Comparison of ENCODE assay signal across 9 cellular contexts in the genomic region with DNA sequence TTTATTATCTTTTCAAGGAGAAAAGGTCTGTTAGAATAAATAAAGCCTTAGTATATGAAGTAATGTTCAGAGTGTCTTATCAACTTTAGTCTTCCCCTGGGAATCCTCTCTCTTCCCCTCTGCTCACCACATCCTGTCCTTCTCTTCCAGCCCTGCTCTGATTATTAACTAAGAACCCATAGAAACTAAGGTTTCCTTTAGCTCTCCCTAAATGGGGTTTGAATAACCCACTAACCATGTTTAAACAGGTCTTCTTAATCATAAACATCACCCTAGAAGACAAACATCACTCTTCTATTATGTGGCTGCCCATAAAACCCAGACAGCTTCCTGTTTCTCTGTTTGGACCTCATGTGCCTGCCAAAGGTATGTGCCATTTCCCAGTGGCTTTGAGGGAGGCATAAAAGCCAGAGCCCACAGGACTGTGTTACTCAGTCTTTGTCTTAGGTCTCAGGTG. TPM values are rescaled to one million over a fixed set of nuclear protein-coding genes. Genes with fewer than 3 reads are reported as not detected.
DNase-seq lines count a peak whose midpoint lies in the region; ATAC-seq lines count a peak whose summit lies in the region.
"Had no signal": no experiment of that assay in that cellular context is flagged by ENCODE, and none has a peak within 500 bp of the region (broad histone marks: within the 10 kb centered on the region; RNA-seq: fewer than 3 reads in every experiment).

No MANE protein-coding gene starts in this region.

- no peak for ATAC-seq in GM19324 (IDR thresholded peaks at IDR 0.05; ENCODE audit: low FRiP score, unreplicated experiment)

- DNase-seq in DMS153 (lab: John Stamatoyannopoulos, UW) (peak; percentile 97), H4 (ENCODE audit: low spot score) (peak; percentile 80), NCI-H748 treated with DMSO at 0.1 percent for 48 hours (lab: John Stamatoyannopoulos, UW) (peak; percentile 78), hepatic stellate cell (ENCODE audit: low spot score) (peak; percentile 37), amygdala (lab: John Stamatoyannopoulos, UW) (no peak), NCI-H1105 (lab: John Stamatoyannopoulos, UW) (no peak), AG08396 (ENCODE audit: low spot score) (no peak)
- DNase-seq: NCI-H1048 had no signal

RNA-seq across cellular contexts. Expression of a gene that starts 50.1 kb away (rescaled TPM):
- total RNA-seq in H4 (2014; rRNA removed; shearing (Covaris generic)) = 257 and 276 TPM in 2 replicates

RNA-seq across cellular contexts. Expression of a gene that starts 51.4 kb away (rescaled TPM):
- 3.4 and 3.5 TPM in 2 replicates for total RNA-seq in H4 (2014; rRNA removed; shearing (Covaris generic))

Comparison
In these comparisons a context has a peak if more than half of its experiments do, and no peak if none do; other contexts are left out.
1. DNase-seq: peak in DMS153 (single experiment), H4 (single experiment), NCI-H748 treated with DMSO at 0.1 percent for 48 hours (single experiment) and hepatic stellate cell (single experiment); none in amygdala (0 of 56), NCI-H1105 (single experiment) and AG08396 (single experiment).